ENCODE assay signal across 1 cellular context in the genomic region with DNA sequence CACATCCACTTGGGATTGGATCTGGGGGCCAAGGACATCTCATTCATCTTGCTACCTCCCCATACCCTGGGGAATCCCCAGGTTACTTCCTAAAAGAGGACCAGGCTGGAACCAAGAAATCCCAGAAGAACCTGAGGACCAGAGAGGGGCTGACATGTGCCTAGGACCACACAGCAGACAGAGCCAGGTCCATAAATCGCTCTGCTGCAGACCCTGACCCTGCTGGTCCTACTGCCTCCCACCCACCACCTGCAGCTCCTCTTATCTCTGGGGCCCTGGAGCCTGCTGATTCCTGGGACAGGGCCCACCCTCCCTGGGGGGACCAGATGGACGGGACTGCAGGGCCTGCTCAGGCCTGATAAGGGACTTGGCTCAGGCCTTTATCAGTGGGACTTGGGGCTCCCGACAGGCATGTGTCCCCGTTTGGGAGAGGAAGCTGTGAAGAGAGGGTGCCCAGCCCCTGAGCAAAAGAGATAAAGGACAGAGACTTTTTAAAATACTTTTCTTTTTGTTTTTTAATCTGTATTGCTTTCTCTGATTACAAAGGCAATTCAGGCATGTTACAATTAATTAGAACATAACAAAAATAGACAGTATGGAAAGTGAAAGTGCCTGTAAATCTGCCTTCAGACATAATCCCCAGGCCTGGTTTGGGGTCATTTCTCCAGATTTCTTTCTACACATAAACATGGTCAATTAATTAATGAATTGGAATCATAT.
TF ChIP-seq lines count a peak whose summit lies in the region.

No MANE protein-coding gene starts in this region.

TF ChIP-seq in K562, 482 proteins besides CTCF, POLR2A, EP300 and RAD21 (continued from another document and continues in another):
- TF ChIP-seq, protein P1, sequence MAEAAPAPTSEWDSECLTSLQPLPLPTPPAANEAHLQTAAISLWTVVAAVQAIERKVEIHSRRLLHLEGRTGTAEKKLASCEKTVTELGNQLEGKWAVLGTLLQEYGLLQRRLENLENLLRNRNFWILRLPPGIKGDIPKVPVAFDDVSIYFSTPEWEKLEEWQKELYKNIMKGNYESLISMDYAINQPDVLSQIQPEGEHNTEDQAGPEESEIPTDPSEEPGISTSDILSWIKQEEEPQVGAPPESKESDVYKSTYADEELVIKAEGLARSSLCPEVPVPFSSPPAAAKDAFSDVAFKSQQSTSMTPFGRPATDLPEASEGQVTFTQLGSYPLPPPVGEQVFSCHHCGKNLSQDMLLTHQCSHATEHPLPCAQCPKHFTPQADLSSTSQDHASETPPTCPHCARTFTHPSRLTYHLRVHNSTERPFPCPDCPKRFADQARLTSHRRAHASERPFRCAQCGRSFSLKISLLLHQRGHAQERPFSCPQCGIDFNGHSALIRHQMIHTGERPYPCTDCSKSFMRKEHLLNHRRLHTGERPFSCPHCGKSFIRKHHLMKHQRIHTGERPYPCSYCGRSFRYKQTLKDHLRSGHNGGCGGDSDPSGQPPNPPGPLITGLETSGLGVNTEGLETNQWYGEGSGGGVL (CRISPR knock-in tag; IDR thresholded peaks at IDR 0.05) = no peak
- TF ChIP-seq FOS (IDR thresholded peaks at IDR 0.05; ENCODE audit: extremely low read depth, insufficient read length) (no peak), COPS2 (conservative IDR thresholded peaks at IDR 0.05) (no peak), SP1 (CRISPR knock-in tag; IDR thresholded peaks at IDR 0.05) (peak; percentile 95), JUND (IDR thresholded peaks at IDR 0.05; ENCODE audit: borderline replicate concordance, low read depth, low read length) (peak; percentile 83), JUND (tag; IDR thresholded peaks at IDR 0.05; ENCODE audit: borderline replicate concordance, low read depth, low read length) (no peak; the same call in 2 of the 3 replicates), RBM25 (IDR thresholded peaks at IDR 0.05; ENCODE audit: low read depth, low read length, severe bottlenecking) (peak; percentile 82), RNF2 (IDR thresholded peaks at IDR 0.05) (peak; percentile 99), BRCA1 (IDR thresholded peaks at IDR 0.05) (no peak), BRCA1 (CRISPR knock-in tag; IDR thresholded peaks at IDR 0.05) (no peak), POLR3A (IDR thresholded peaks at IDR 0.05; ENCODE audit: borderline replicate concordance, extremely low read depth, insufficient read depth, insufficient read length) (no peak), HMG20A (CRISPR knock-in tag; conservative IDR thresholded peaks at IDR 0.05) (peak; percentile 90), ZNF143 (CRISPR knock-in tag; IDR thresholded peaks at IDR 0.05) (no peak), ZNF699 (CRISPR knock-in tag; IDR thresholded peaks at IDR 0.05; ENCODE audit: insufficient replicate concordance) (no peak), FOXP1 (CRISPR knock-in tag; IDR thresholded peaks at IDR 0.05) (peak; percentile 88; the same call in 1 of the 2 replicates), SRF (CRISPR knock-in tag; IDR thresholded peaks at IDR 0.05) (peak; percentile 66 to 73; a peak in 2 of 4 replicates), HEY1 (CRISPR knock-in tag; IDR thresholded peaks at IDR 0.05; ENCODE audit: borderline replicate concordance) (peak; percentile 98), ZNF41 (CRISPR knock-in tag; conservative IDR thresholded peaks at IDR 0.05) (peak; percentile 96), NCOA2 (IDR thresholded peaks at IDR 0.05; ENCODE audit: partially characterized antibody in 2 of 2) (peak; percentile 90 to 95), RHOXF2B (CRISPR knock-in tag; conservative IDR thresholded peaks at IDR 0.05) (no peak; the same call in 1 of the 2 replicates), PCBP1 (IDR thresholded peaks at IDR 0.05; ENCODE audit: low read depth, low read length, poor library complexity, severe bottlenecking) (peak; percentile 85), SP2 (IDR thresholded peaks at IDR 0.05; ENCODE audit: extremely low read depth, low read depth, low read length, poor library complexity, severe bottlenecking) (no peak), CBX5 (IDR thresholded peaks at IDR 0.05; ENCODE audit: borderline replicate concordance, low read depth) (peak; percentile 65; the same call in 1 of the 2 replicates), ZSCAN29 (IDR thresholded peaks at IDR 0.05) (0 out of 2 replicates have a peak, but pooled peaks have one; percentile 48), NR2F6 (CRISPR knock-in tag; IDR thresholded peaks at IDR 0.05) (peak; percentile 78; the same call in 1 of the 2 replicates), PHB2 (IDR thresholded peaks at IDR 0.05; ENCODE audit: low read depth) (peak; percentile 100), STAG1 (CRISPR knock-in tag; IDR thresholded peaks at IDR 0.05; ENCODE audit: borderline replicate concordance) (no peak), ZNF589 (CRISPR knock-in tag; IDR thresholded peaks at IDR 0.05; ENCODE audit: low read depth) (peak; percentile 100), ZNF830 (CRISPR knock-in tag; IDR thresholded peaks at IDR 0.05) (no peak), BRD4 (IDR thresholded peaks at IDR 0.05) (no peak), POU5F1 (IDR thresholded peaks at IDR 0.05; ENCODE audit: borderline replicate concordance, low read depth, low read length, partially characterized antibody) (peak; percentile 49), TCF7 (IDR thresholded peaks at IDR 0.05; ENCODE audit: borderline replicate concordance) (peak; percentile 88; the same call in 1 of the 2 replicates), NR2C1 (IDR thresholded peaks at IDR 0.05) (peak; percentile 71), NR2C1 (tag; IDR thresholded peaks at IDR 0.05) (peak; percentile 90), SRSF7 (optimal IDR thresholded peaks at IDR 0.05; ENCODE audit: low read depth, low read length) (no peak), ZNF644 (tag; IDR thresholded peaks at IDR 0.05; ENCODE audit: low read depth) (peak; percentile 100), NFRKB (IDR thresholded peaks at IDR 0.05; ENCODE audit: low read depth) (no peak), ESRRA (IDR thresholded peaks at IDR 0.05; ENCODE audit: borderline replicate concordance, low read depth) (peak; percentile 73; the same call in 1 of the 2 replicates)
- TF ChIP-seq, protein P2, sequence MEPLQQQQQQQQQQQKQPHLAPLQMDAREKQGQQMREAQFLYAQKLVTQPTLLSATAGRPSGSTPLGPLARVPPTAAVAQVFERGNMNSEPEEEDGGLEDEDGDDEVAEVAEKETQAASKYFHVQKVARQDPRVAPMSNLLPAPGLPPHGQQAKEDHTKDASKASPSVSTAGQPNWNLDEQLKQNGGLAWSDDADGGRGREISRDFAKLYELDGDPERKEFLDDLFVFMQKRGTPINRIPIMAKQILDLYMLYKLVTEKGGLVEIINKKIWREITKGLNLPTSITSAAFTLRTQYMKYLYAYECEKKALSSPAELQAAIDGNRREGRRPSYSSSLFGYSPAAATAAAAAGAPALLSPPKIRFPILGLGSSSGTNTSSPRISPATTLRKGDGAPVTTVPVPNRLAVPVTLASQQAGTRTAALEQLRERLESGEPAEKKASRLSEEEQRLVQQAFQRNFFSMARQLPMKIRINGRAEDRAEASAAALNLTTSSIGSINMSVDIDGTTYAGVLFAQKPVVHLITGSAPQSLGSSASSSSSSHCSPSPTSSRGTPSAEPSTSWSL (CRISPR knock-in tag; IDR thresholded peaks at IDR 0.05; ENCODE audit: borderline replicate concordance) = peak; percentile 80; the same call in 1 of the 2 replicates
- TF ChIP-seq, protein P3, sequence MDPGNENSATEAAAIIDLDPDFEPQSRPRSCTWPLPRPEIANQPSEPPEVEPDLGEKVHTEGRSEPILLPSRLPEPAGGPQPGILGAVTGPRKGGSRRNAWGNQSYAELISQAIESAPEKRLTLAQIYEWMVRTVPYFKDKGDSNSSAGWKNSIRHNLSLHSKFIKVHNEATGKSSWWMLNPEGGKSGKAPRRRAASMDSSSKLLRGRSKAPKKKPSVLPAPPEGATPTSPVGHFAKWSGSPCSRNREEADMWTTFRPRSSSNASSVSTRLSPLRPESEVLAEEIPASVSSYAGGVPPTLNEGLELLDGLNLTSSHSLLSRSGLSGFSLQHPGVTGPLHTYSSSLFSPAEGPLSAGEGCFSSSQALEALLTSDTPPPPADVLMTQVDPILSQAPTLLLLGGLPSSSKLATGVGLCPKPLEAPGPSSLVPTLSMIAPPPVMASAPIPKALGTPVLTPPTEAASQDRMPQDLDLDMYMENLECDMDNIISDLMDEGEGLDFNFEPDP (CRISPR knock-in tag; IDR thresholded peaks at IDR 0.05) = peak; percentile 96
- TF ChIP-seq, protein P4, sequence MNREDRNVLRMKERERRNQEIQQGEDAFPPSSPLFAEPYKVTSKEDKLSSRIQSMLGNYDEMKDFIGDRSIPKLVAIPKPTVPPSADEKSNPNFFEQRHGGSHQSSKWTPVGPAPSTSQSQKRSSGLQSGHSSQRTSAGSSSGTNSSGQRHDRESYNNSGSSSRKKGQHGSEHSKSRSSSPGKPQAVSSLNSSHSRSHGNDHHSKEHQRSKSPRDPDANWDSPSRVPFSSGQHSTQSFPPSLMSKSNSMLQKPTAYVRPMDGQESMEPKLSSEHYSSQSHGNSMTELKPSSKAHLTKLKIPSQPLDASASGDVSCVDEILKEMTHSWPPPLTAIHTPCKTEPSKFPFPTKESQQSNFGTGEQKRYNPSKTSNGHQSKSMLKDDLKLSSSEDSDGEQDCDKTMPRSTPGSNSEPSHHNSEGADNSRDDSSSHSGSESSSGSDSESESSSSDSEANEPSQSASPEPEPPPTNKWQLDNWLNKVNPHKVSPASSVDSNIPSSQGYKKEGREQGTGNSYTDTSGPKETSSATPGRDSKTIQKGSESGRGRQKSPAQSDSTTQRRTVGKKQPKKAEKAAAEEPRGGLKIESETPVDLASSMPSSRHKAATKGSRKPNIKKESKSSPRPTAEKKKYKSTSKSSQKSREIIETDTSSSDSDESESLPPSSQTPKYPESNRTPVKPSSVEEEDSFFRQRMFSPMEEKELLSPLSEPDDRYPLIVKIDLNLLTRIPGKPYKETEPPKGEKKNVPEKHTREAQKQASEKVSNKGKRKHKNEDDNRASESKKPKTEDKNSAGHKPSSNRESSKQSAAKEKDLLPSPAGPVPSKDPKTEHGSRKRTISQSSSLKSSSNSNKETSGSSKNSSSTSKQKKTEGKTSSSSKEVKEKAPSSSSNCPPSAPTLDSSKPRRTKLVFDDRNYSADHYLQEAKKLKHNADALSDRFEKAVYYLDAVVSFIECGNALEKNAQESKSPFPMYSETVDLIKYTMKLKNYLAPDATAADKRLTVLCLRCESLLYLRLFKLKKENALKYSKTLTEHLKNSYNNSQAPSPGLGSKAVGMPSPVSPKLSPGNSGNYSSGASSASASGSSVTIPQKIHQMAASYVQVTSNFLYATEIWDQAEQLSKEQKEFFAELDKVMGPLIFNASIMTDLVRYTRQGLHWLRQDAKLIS (CRISPR knock-in tag; IDR thresholded peaks at IDR 0.05) = peak; percentile 83
- TF ChIP-seq, protein P5, sequence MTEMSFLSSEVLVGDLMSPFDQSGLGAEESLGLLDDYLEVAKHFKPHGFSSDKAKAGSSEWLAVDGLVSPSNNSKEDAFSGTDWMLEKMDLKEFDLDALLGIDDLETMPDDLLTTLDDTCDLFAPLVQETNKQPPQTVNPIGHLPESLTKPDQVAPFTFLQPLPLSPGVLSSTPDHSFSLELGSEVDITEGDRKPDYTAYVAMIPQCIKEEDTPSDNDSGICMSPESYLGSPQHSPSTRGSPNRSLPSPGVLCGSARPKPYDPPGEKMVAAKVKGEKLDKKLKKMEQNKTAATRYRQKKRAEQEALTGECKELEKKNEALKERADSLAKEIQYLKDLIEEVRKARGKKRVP (CRISPR knock-in tag; IDR thresholded peaks at IDR 0.05) = peak; percentile 95
- TF ChIP-seq, protein P6, sequence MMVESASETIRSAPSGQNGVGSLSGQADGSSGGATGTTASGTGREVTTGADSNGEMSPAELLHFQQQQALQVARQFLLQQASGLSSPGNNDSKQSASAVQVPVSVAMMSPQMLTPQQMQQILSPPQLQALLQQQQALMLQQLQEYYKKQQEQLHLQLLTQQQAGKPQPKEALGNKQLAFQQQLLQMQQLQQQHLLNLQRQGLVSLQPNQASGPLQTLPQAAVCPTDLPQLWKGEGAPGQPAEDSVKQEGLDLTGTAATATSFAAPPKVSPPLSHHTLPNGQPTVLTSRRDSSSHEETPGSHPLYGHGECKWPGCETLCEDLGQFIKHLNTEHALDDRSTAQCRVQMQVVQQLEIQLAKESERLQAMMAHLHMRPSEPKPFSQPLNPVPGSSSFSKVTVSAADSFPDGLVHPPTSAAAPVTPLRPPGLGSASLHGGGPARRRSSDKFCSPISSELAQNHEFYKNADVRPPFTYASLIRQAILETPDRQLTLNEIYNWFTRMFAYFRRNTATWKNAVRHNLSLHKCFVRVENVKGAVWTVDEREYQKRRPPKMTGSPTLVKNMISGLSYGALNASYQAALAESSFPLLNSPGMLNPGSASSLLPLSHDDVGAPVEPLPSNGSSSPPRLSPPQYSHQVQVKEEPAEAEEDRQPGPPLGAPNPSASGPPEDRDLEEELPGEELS (CRISPR knock-in tag; IDR thresholded peaks at IDR 0.05; ENCODE audit: borderline replicate concordance) = no peak
- TF ChIP-seq, protein P7, sequence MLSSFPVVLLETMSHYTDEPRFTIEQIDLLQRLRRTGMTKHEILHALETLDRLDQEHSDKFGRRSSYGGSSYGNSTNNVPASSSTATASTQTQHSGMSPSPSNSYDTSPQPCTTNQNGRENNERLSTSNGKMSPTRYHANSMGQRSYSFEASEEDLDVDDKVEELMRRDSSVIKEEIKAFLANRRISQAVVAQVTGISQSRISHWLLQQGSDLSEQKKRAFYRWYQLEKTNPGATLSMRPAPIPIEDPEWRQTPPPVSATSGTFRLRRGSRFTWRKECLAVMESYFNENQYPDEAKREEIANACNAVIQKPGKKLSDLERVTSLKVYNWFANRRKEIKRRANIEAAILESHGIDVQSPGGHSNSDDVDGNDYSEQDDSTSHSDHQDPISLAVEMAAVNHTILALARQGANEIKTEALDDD (IDR thresholded peaks at IDR 0.05) = no peak; the same call in 1 of the 2 replicates
- TF ChIP-seq, protein P8, sequence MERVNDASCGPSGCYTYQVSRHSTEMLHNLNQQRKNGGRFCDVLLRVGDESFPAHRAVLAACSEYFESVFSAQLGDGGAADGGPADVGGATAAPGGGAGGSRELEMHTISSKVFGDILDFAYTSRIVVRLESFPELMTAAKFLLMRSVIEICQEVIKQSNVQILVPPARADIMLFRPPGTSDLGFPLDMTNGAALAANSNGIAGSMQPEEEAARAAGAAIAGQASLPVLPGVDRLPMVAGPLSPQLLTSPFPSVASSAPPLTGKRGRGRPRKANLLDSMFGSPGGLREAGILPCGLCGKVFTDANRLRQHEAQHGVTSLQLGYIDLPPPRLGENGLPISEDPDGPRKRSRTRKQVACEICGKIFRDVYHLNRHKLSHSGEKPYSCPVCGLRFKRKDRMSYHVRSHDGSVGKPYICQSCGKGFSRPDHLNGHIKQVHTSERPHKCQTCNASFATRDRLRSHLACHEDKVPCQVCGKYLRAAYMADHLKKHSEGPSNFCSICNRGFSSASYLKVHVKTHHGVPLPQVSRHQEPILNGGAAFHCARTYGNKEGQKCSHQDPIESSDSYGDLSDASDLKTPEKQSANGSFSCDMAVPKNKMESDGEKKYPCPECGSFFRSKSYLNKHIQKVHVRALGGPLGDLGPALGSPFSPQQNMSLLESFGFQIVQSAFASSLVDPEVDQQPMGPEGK (CRISPR knock-in tag; IDR thresholded peaks at IDR 0.05; ENCODE audit: borderline replicate concordance) = peak; percentile 86; the same call in 1 of the 2 replicates
- TF ChIP-seq, protein P9, sequence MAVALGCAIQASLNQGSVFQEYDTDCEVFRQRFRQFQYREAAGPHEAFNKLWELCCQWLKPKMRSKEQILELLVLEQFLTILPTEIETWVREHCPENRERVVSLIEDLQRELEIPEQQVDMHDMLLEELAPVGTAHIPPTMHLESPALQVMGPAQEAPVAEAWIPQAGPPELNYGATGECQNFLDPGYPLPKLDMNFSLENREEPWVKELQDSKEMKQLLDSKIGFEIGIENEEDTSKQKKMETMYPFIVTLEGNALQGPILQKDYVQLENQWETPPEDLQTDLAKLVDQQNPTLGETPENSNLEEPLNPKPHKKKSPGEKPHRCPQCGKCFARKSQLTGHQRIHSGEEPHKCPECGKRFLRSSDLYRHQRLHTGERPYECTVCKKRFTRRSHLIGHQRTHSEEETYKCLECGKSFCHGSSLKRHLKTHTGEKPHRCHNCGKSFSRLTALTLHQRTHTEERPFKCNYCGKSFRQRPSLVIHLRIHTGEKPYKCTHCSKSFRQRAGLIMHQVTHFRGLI (CRISPR knock-in tag; IDR thresholded peaks at IDR 0.05) = peak; percentile 97
